In genomic region chr9:83817011-83817355, GRCh38 we compare ENCODE assay signal across 8 cellular contexts. TPM values are rescaled to one million over a fixed set of nuclear protein-coding genes. Genes with fewer than 3 reads are reported as not detected.
DNase-seq lines count a peak whose midpoint lies in the region; ATAC-seq and TF ChIP-seq lines count a peak whose summit lies in the region.
"Not testable (repeated sequence)": the region's sequence is repeated elsewhere in the genome, so short reads cannot be mapped to it uniquely, and the experiment has no call there.

No MANE protein-coding gene starts in this region.

- not testable (repeated sequence) for H3K9me2 ChIP-seq in OCI-LY7 (ENCODE audit: insufficient read depth, low read length)

- not testable (repeated sequence) for H3K36me3 ChIP-seq in OCI-LY7 (ENCODE audit: insufficient read depth, low read length); ectodermal cell (ENCODE audit: control insufficient read depth, insufficient read depth, low read length); kidney epithelial cell (ENCODE audit: control insufficient read depth, insufficient read depth, low read length); stomach
- H3K36me3 ChIP-seq in psoas muscle (ENCODE audit: insufficient read depth in 1 of 2, low read depth in 1 of 2), result peaks cover 0 to 25% of the 10 kb centered on the region in 2 donors

- intact Hi-C loops in OCI-LY7 (cut with micrococcal nuclease; ENCODE audit: unreplicated experiment), result loop anchor here (2.0 to 5.0 kb wide), 3 partner anchors 104 to 195 kb away; partner anchors contain the start of genes IDNK, KIF27 and UBQLN1
- intact Hi-C loops in psoas muscle (cut with DNase I); stomach (cut with DNase I; ENCODE audit: low total_unique reads): not testable (repeated sequence)

- H3K4me3 ChIP-seq in OCI-LY7 (ENCODE audit: low read depth, low read length, poor library complexity, severe bottlenecking), result peak overlapping the region; percentile 77
- H3K4me3 ChIP-seq in ectodermal cell (ENCODE audit: insufficient read depth, low read depth, low read length), result peak overlapping the region; percentile 50
- H3K4me3 ChIP-seq in kidney epithelial cell (ENCODE audit: low read depth, low read length), result peak overlapping the region; percentile 56
- peak overlapping the region; percentile 77 for H3K4me3 ChIP-seq in psoas muscle
- peak overlapping the region; percentile 74 to 83 (median 79) for H3K4me3 ChIP-seq in stomach

- not testable (repeated sequence) for TF ChIP-seq POLR2A in stomach (IDR thresholded peaks at IDR 0.05)

- CTCF ChIA-PET in OCI-LY7 (lab: Charles Lee; ENCODE audit: unreplicated experiment), result not testable (repeated sequence)

- not testable (repeated sequence) for H3K9me3 ChIP-seq in OCI-LY7 (ENCODE audit: low read length); ectodermal cell (ENCODE audit: control insufficient read depth, low read length); psoas muscle; stomach

- DNase-seq in DMS 273 (lab: John Stamatoyannopoulos, UW; ENCODE audit: unreplicated experiment) (peak; percentile 63), activated T-cell treated with anti-CD3 and anti-CD28 coated beads for 48 hours (ENCODE audit: low read depth) (peak; percentile 20), stomach (peak; percentile 31)
- not testable (repeated sequence) for DNase-seq in OCI-LY7 (ENCODE audit: low spot score); kidney epithelial cell (ENCODE audit: low read depth); psoas muscle

- not testable (repeated sequence) for H4K20me1 ChIP-seq in OCI-LY7 (ENCODE audit: insufficient read depth, low read length)

- peak; percentile 18 for ATAC-seq in HG03060 (IDR thresholded peaks at IDR 0.05; ENCODE audit: low read depth, unreplicated experiment)
- not testable (repeated sequence) for ATAC-seq in psoas muscle

- peak overlapping the region; percentile 85 for H3K4me2 ChIP-seq in OCI-LY7 (ENCODE audit: low read length)

- not testable (repeated sequence) for BruUV-seq in OCI-LY7 (replicated peaks; lab: Mats Ljungman, UMichigan)

- TF ChIP-seq CTCF in OCI-LY7 (conservative IDR thresholded peaks at IDR 0.05; ENCODE audit: low read length); kidney epithelial cell (IDR thresholded peaks at IDR 0.05; ENCODE audit: insufficient read depth, low read length, poor library complexity, severe bottlenecking); psoas muscle (IDR thresholded peaks at IDR 0.05); stomach (IDR thresholded peaks at IDR 0.05): not testable (repeated sequence)

- peaks cover 14% of the 10 kb centered on the region for H3K27me3 ChIP-seq in ectodermal cell (ENCODE audit: control insufficient read depth, insufficient read depth, low read length, poor library complexity, severe bottlenecking)
- H3K27me3 ChIP-seq in kidney epithelial cell (ENCODE audit: control insufficient read depth, insufficient read depth, low read length); psoas muscle (ENCODE audit: insufficient read depth in 3 of 3, low read length in 2 of 3); stomach: not testable (repeated sequence)

- peaks cover 10% of the 10 kb centered on the region for H3K4me1 ChIP-seq in OCI-LY7 (ENCODE audit: insufficient read depth, low read length, poor library complexity, severe bottlenecking)
- H3K4me1 ChIP-seq in ectodermal cell (ENCODE audit: control insufficient read depth, insufficient read depth, low read length); psoas muscle: not testable (repeated sequence)
- H3K4me1 ChIP-seq in stomach, result peaks cover 0 to 12% (median 9%) of the 10 kb centered on the region in 4 donors

- POLR2A ChIA-PET in OCI-LY7 (lab: Charles Lee), result not testable (repeated sequence)

- H3K27ac ChIP-seq in OCI-LY7 (ENCODE audit: low read depth, low read length, poor library complexity, severe bottlenecking); ectodermal cell (ENCODE audit: insufficient read depth, low read depth, low read length, poor library complexity, severe bottlenecking): not testable (repeated sequence)
- H3K27ac ChIP-seq in psoas muscle (peak overlapping the region; percentile 90), stomach (peak overlapping the region; percentile 81 to 97 (median 91))

- not testable (repeated sequence) for TF ChIP-seq EP300 in stomach (IDR thresholded peaks at IDR 0.05)

- peak overlapping the region; percentile 72 for H2AFZ ChIP-seq in OCI-LY7 (ENCODE audit: low read length)

- not testable (repeated sequence) for H3K79me2 ChIP-seq in OCI-LY7 (ENCODE audit: insufficient read depth, low read depth, low read length)

- 0% methylated on average over 38 of the region's 38 CpGs for WGBS in ectodermal cell, 2 experiments
- 0 to 1% (median 0%) methylated on average over 19 to 38 of the region's 38 CpGs for WGBS in psoas muscle, 3 donors
- WGBS in stomach, 5 donors, result 0 to 1% (median 0%) methylated on average over 24 to 38 of the region's 38 CpGs

RNA-seq across cellular contexts. Expression of gene GKAP1, which starts 0.6 kb away (rescaled TPM):
- total RNA-seq in OCI-LY7 (2014; rRNA removed; shearing (Covaris generic)), result 3.4 and 8.5 TPM in 2 replicates
- total RNA-seq in OCI-LY7 (2022) (8.6 and 12.4 TPM in 2 replicates), kidney epithelial cell (2.7 TPM in 2 replicates), psoas muscle (10 to 100 TPM; 34.7 to 46.7 (median 38.1) TPM), stomach (10 to 100 TPM in 4 of 5 donors, 1 to 10 TPM in 1; 9.0 to 32.7 (median 20.9) TPM)
- 19.0 TPM for polyA plus RNA-seq in ectodermal cell (2013, experiment 1 of 4)
- 16.7 TPM for polyA plus RNA-seq in ectodermal cell (2013, experiment 2 of 4)
- 17.2 TPM for polyA plus RNA-seq in ectodermal cell (2013, experiment 3 of 4)
- 20.4 TPM for polyA plus RNA-seq in ectodermal cell (2013, experiment 4 of 4)
- polyA plus RNA-seq in psoas muscle (10 to 100 TPM; 13.4 to 89.1 (median 63.3) TPM), stomach (1 to 10 TPM; 4.7 to 8.2 (median 5.8) TPM)
